Comparison of ENCODE assay signal across 9 cellular contexts in the genomic region with DNA sequence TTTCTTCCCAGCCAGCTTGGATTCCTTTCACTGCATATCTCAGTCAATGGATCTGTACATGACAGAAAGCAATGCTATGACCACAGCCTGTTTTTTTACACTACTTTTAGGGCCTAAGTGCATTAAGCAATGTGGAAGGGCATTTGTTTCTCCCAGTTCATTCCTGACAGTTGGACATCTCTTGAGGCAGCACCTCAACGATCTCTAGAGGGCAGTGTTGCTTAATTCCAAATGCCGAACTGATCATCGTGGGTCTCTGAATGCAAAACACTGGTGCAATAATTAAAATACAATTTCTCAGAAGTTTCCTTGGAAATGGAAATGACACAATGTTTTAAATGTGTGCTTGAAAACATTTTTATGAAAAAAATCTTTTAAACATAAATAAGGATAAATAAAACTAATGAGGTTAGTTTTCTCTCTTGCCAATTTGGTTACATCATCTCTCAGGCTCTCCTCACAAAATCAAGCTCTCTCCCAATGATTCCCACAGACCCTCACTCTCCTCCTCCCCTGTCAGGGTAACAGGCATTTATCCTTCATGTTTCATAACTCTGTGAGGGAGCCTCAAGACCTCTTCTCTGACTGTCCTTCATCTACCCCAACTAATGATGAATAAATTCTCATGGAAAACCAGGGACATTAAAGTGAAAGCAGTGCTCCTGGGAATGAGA.
DNase-seq lines count a peak whose midpoint lies in the region; ATAC-seq and TF ChIP-seq lines count a peak whose summit lies in the region.
"Had no signal": no experiment of that assay in that cellular context is flagged by ENCODE, and none has a peak within 500 bp of the region (broad histone marks: within the 10 kb centered on the region; RNA-seq: fewer than 3 reads in every experiment).

No MANE protein-coding gene starts in this region.

- TF ChIP-seq CTCF in endodermal cell (conservative IDR thresholded peaks at IDR 0.05) (peak; percentile 91), lung (IDR thresholded peaks at IDR 0.05; ENCODE audit: control extremely low read depth, extremely low read depth) (peak; percentile 22), thoracic aorta (IDR thresholded peaks at IDR 0.05) (peak; percentile 66)

- no peak overlapping the region for H3K9ac ChIP-seq in endodermal cell (ENCODE audit: extremely low read depth, low read length, poor library complexity, severe bottlenecking)

- H3K4me3 ChIP-seq in H7 (ENCODE audit: insufficient read depth, low read depth, low read length) (no peak overlapping the region), endodermal cell (ENCODE audit: low read length) (no peak overlapping the region), lung (no peak overlapping the region), thoracic aorta (peak overlapping the region; percentile 57)
- H3K4me3 ChIP-seq: ovary had no signal

- H3K36me3 ChIP-seq in H7 (replicated peaks; ENCODE audit: control insufficient read depth, insufficient read depth, low read length) (no peaks in the 10 kb centered on the region), endodermal cell (ENCODE audit: control insufficient read depth, insufficient read depth, low read length) (no peaks in the 10 kb centered on the region), lung (ENCODE audit: control insufficient read depth in 2 of 2, insufficient read depth in 2 of 2, low read length in 2 of 2) (no peaks in the 10 kb centered on the region), thoracic aorta (no peaks in the 10 kb centered on the region)
- H3K36me3 ChIP-seq: ovary had no signal

- no peaks in the 10 kb centered on the region for H3K4me1 ChIP-seq in endodermal cell (ENCODE audit: control insufficient read depth, insufficient read depth, low read length)
- no peaks in the 10 kb centered on the region for H3K4me1 ChIP-seq in lung (ENCODE audit: control insufficient read depth in 2 of 2, insufficient read depth in 2 of 2, low read length in 2 of 2)
- peaks cover 0 to 2% of the 10 kb centered on the region in 2 donors for H3K4me1 ChIP-seq in thoracic aorta (ENCODE audit: control insufficient read depth in 1 of 2, low read depth in 2 of 2)

- H3K27me3 Mint-ChIP-seq in T-helper 2 cell treated with Interferon-gamma antibody and Interleukin-4, amounts not matched to agents 5 μg/mL and 100 μg/mL, for 36 hours (ENCODE audit: low read depth): peaks cover 4% of the 10 kb centered on the region
- H3K27me3 Mint-ChIP-seq in endodermal cell (ENCODE audit: insufficient read depth): no peaks in the 10 kb centered on the region

- H3K4me3 Mint-ChIP-seq in T-helper 2 cell treated with Interferon-gamma antibody and Interleukin-4, amounts not matched to agents 5 μg/mL and 100 μg/mL, for 36 hours: no peak overlapping the region
- no peak overlapping the region for H3K4me3 Mint-ChIP-seq in endodermal cell

- H3K9me3 ChIP-seq in endodermal cell (ENCODE audit: control insufficient read depth, low read length) (peaks cover 11% of the 10 kb centered on the region), lung (ENCODE audit: control insufficient read depth in 2 of 2, insufficient read depth in 1 of 2, low read length in 1 of 2) (no peaks in the 10 kb centered on the region), thoracic aorta (no peaks in the 10 kb centered on the region)
- H3K9me3 ChIP-seq: ovary had no signal

- H3K4me1 Mint-ChIP-seq in T-helper 2 cell treated with Interferon-gamma antibody and Interleukin-4, amounts not matched to agents 5 μg/mL and 100 μg/mL, for 36 hours (ENCODE audit: low read depth): peaks cover 14% of the 10 kb centered on the region
- peaks cover 3% of the 10 kb centered on the region for H3K4me1 Mint-ChIP-seq in endodermal cell

- H3K27ac ChIP-seq in endodermal cell (ENCODE audit: low read depth, low read length) (no peak overlapping the region), lung (ENCODE audit: low read depth in 1 of 2, low read length in 1 of 2) (no peak overlapping the region), thoracic aorta (peak overlapping the region; percentile 49 to 61)
- H3K27ac ChIP-seq: ovary had no signal

- H3K9me3 Mint-ChIP-seq in T-helper 2 cell treated with Interferon-gamma antibody and Interleukin-4, amounts not matched to agents 5 μg/mL and 100 μg/mL, for 36 hours: no peaks in the 10 kb centered on the region
- peaks cover 5% of the 10 kb centered on the region for H3K9me3 Mint-ChIP-seq in endodermal cell

- H3K27me3 ChIP-seq in H7 (ENCODE audit: control insufficient read depth, insufficient read depth, low read length): no peaks in the 10 kb centered on the region
- no peaks in the 10 kb centered on the region for H3K27me3 ChIP-seq in endodermal cell (ENCODE audit: control insufficient read depth, insufficient read depth, low read length, poor library complexity, severe bottlenecking)
- H3K27me3 ChIP-seq in lung (ENCODE audit: control insufficient read depth, insufficient read depth): no peaks in the 10 kb centered on the region
- H3K27me3 ChIP-seq in thoracic aorta (replicated peaks; ENCODE audit: insufficient read depth): no peaks in the 10 kb centered on the region
- H3K27me3 ChIP-seq: ovary had no signal

- ATAC-seq in lung (ENCODE audit: insufficient read depth, low FRiP score) (no peak), thoracic aorta (ENCODE audit: insufficient number of reproducible peaks, low FRiP score, low read depth) (peak; percentile 89)

- peak; percentile 24 for DNase-seq in activated naive CD4-positive, alpha-beta T cell treated with Interleukin-2 at 50 U/mL for 16 hours
- DNase-seq in activated naive CD4-positive, alpha-beta T cell (lab: John Stamatoyannopoulos, UW): no peak
- peak; percentile 15 for DNase-seq in H7
- DNase-seq in NCI-H1092 (lab: John Stamatoyannopoulos, UW): peak; percentile 27
- peak; percentile 14 for DNase-seq in T-helper 2 cell treated with Interferon-gamma antibody and Interleukin-4, amounts not matched to agents 5 μg/mL and 100 μg/mL, for 36 hours (ENCODE audit: low spot score)
- DNase-seq in endodermal cell: peak; percentile 85
- peak; percentile 45 for DNase-seq in lung (ENCODE audit: low spot score)
- no peak for DNase-seq in thoracic aorta (ENCODE audit: low spot score)

- H3K36me3 Mint-ChIP-seq in T-helper 2 cell treated with Interferon-gamma antibody and Interleukin-4, amounts not matched to agents 5 μg/mL and 100 μg/mL, for 36 hours (ENCODE audit: low read depth): no peaks in the 10 kb centered on the region
- H3K36me3 Mint-ChIP-seq in endodermal cell (ENCODE audit: low read depth): peaks cover 2% of the 10 kb centered on the region

- WGBS in endodermal cell (ENCODE audit: insufficient coverage in 1 of 2, insufficient read length in 1 of 2), 2 experiments: 5% methylated on average over 3 of the region's 3 CpGs; no CpG with 5 or more reads in 1 of the 2 experiments
- 0 to 3% methylated on average over 3 of the region's 3 CpGs for WGBS in lung, 2 donors

- H3K27ac Mint-ChIP-seq in T-helper 2 cell treated with Interferon-gamma antibody and Interleukin-4, amounts not matched to agents 5 μg/mL and 100 μg/mL, for 36 hours: no peak overlapping the region
- H3K27ac Mint-ChIP-seq in endodermal cell: no peak overlapping the region

Comparison
In these comparisons a context has a peak if more than half of its experiments do, and no peak if none do; other contexts are left out.
1. DNase-seq: peak in activated naive CD4-positive, alpha-beta T cell treated with Interleukin-2 at 50 U/mL for 16 hours (single experiment), H7 (single experiment), NCI-H1092 (single experiment), T-helper 2 cell treated with Interferon-gamma antibody and Interleukin-4, amounts not matched to agents 5 μg/mL and 100 μg/mL, for 36 hours (single experiment), endodermal cell (single experiment) and lung (single experiment); none in activated naive CD4-positive, alpha-beta T cell (0 of 4) and thoracic aorta (single experiment).
2. H3K27ac ChIP-seq: peak in thoracic aorta (2 of 2); none in endodermal cell (single experiment) and lung (0 of 2).
3. CTCF ChIP-seq: peak in every context shown above with its lines; median percentile 91 in endodermal cell; 66 in thoracic aorta; 22 in lung.